1 cellular context compared by ENCODE assay signal in the genomic region with DNA sequence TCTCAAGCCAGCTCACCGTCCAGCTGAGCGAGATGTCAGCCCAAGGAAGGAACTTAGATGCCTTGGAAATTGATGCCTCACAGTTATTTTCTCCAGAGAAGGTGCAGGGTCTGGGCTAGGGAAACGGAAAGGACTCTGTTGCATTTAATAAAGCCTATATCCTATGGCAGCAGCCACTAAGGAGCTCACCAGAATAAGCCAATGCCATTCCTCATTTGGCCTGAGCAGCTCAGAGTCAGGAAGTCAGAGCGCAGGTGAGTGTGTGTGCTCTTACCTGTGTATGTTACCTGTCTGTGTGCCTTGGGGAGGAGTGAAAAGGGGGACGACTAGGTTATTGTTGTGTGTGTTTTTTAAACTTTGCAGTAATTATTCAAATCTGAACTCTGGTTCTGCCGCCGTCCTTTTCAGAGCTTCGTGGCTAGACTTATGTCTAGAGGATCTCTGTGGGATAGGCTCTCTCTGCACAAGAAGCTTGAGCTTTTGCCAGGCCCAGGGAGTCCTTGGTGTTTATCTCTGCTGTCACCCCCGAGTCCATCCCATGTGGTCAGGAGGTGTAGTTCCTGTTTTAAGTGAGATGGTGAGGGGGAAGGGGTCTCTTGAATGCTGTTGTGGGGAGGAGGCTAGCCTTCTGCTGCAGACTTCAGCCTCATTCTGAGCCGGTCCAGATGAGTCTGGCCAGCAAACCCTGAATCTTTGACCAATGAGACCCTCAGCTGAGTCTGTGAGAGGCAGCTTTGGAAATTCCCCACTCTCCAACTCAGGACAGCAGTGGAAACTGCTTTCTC.
TF ChIP-seq lines count a peak whose summit lies in the region.

No MANE protein-coding gene starts in this region.

TF ChIP-seq in GM23338, 12 proteins besides CTCF, POLR2A, EP300 and RAD21:
- TF ChIP-seq, protein P1, sequence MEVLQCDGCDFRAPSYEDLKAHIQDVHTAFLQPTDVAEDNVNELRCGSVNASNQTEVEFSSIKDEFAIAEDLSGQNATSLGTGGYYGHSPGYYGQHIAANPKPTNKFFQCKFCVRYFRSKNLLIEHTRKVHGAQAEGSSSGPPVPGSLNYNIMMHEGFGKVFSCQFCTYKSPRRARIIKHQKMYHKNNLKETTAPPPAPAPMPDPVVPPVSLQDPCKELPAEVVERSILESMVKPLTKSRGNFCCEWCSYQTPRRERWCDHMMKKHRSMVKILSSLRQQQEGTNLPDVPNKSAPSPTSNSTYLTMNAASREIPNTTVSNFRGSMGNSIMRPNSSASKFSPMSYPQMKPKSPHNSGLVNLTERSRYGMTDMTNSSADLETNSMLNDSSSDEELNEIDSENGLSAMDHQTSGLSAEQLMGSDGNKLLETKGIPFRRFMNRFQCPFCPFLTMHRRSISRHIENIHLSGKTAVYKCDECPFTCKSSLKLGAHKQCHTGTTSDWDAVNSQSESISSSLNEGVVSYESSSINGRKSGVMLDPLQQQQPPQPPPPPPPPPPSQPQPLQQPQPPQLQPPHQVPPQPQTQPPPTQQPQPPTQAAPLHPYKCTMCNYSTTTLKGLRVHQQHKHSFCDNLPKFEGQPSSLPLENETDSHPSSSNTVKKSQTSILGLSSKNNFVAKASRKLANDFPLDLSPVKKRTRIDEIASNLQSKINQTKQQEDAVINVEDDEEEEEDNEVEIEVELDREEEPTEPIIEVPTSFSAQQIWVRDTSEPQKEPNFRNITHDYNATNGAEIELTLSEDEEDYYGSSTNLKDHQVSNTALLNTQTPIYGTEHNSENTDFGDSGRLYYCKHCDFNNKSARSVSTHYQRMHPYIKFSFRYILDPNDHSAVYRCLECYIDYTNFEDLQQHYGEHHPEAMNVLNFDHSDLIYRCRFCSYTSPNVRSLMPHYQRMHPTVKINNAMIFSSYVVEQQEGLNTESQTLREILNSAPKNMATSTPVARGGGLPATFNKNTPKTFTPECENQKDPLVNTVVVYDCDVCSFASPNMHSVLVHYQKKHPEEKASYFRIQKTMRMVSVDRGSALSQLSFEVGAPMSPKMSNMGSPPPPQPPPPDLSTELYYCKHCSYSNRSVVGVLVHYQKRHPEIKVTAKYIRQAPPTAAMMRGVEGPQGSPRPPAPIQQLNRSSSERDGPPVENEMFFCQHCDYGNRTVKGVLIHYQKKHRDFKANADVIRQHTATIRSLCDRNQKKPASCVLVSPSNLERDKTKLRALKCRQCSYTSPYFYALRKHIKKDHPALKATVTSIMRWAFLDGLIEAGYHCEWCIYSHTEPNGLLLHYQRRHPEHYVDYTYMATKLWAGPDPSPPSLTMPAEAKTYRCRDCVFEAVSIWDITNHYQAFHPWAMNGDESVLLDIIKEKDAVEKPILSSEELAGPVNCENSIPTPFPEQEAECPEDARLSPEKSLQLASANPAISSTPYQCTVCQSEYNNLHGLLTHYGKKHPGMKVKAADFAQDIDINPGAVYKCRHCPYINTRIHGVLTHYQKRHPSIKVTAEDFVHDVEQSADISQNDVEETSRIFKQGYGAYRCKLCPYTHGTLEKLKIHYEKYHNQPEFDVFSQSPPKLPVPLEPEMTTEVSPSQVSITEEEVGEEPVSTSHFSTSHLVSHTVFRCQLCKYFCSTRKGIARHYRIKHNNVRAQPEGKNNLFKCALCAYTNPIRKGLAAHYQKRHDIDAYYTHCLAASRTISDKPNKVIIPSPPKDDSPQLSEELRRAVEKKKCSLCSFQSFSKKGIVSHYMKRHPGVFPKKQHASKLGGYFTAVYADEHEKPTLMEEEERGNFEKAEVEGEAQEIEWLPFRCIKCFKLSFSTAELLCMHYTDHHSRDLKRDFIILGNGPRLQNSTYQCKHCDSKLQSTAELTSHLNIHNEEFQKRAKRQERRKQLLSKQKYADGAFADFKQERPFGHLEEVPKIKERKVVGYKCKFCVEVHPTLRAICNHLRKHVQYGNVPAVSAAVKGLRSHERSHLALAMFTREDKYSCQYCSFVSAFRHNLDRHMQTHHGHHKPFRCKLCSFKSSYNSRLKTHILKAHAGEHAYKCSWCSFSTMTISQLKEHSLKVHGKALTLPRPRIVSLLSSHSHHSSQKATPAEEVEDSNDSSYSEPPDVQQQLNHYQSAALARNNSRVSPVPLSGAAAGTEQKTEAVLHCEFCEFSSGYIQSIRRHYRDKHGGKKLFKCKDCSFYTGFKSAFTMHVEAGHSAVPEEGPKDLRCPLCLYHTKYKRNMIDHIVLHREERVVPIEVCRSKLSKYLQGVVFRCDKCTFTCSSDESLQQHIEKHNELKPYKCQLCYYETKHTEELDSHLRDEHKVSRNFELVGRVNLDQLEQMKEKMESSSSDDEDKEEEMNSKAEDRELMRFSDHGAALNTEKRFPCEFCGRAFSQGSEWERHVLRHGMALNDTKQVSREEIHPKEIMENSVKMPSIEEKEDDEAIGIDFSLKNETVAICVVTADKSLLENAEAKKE (CRISPR knock-in tag; IDR thresholded peaks at IDR 0.05) = no peak
- no peak for TF ChIP-seq REST (IDR thresholded peaks at IDR 0.05; ENCODE audit: unreplicated experiment)
- no peak for TF ChIP-seq EZH2 (IDR thresholded peaks at IDR 0.05; ENCODE audit: low read depth, unreplicated experiment)
- TF ChIP-seq EZH2phosphoT487 (IDR thresholded peaks at IDR 0.05; ENCODE audit: unreplicated experiment) = no peak
